ENCODE assay signal across 8 cellular contexts in the genomic region with DNA sequence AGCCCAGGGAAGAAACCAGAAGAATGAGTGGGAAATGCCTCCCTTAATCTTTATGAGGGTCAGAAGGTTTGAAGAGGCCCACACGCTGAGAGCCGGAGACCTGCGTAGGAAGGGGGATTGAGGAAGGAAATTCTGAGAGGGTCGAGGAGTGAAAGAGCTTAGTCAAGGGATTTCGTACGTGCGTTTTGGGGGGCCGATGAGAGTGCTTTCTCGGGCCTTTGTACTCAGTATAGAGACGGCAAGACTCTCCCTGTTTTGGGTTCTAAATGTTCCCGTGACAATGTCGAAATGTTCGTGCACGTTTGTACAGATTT. TPM values are rescaled to one million over a fixed set of nuclear protein-coding genes. Genes with fewer than 3 reads are reported as not detected.
A peak's percentile ranks its signal among the peaks of the same experiment; 100 is the strongest.
DNase-seq lines count a peak whose midpoint lies in the region; ATAC-seq and TF ChIP-seq lines count a peak whose summit lies in the region.

No MANE protein-coding gene starts in this region.

- peaks cover 14 to 28% (median 20%) of the 10 kb centered on the region in 4 donors for H3K4me1 Mint-ChIP-seq in CD4-positive, CD25-positive, alpha-beta regulatory T cell
- peaks cover 10% of the 10 kb centered on the region for H3K4me1 Mint-ChIP-seq in neural progenitor cell
- H3K4me1 Mint-ChIP-seq in activated naive CD4-positive, alpha-beta T cell treated with anti-CD3 and anti-CD28 coated beads for 36 hours (ENCODE audit: low read depth): peaks cover 25% of the 10 kb centered on the region

- peaks cover 9% of the 10 kb centered on the region for H3K36me3 Mint-ChIP-seq in CD4-positive, CD25-positive, alpha-beta regulatory T cell
- H3K36me3 Mint-ChIP-seq in neural progenitor cell: peaks cover 19% of the 10 kb centered on the region
- H3K36me3 Mint-ChIP-seq in activated naive CD4-positive, alpha-beta T cell treated with anti-CD3 and anti-CD28 coated beads for 36 hours (ENCODE audit: low read depth): peaks cover 10% of the 10 kb centered on the region

- H3K4me3 ChIP-seq in CD4-positive, CD25-positive, alpha-beta regulatory T cell (ENCODE audit: low read depth, low read length): peak overlapping the region; percentile 96
- H3K4me3 ChIP-seq in neural progenitor cell: peak overlapping the region; percentile 85

- peaks cover 43% of the 10 kb centered on the region for H4K20me1 ChIP-seq in neural progenitor cell (ENCODE audit: low read depth)

- ATAC-seq in CD4-positive, CD25-positive, alpha-beta regulatory T cell (ENCODE audit: low read depth in 2 of 2): no peak
- ATAC-seq in HG02938 (IDR thresholded peaks at IDR 0.05; ENCODE audit: unreplicated experiment) (peak; percentile 1), HG02840 (IDR thresholded peaks at IDR 0.05; ENCODE audit: low FRiP score, unreplicated experiment) (no peak), HG02623 (IDR thresholded peaks at IDR 0.05; ENCODE audit: unreplicated experiment) (no peak)

- no peak overlapping the region for H3K4me3 Mint-ChIP-seq in CD4-positive, CD25-positive, alpha-beta regulatory T cell
- no peak overlapping the region for H3K4me3 Mint-ChIP-seq in neural progenitor cell
- H3K4me3 Mint-ChIP-seq in activated naive CD4-positive, alpha-beta T cell treated with anti-CD3 and anti-CD28 coated beads for 36 hours: no peak overlapping the region

- H2AFZ ChIP-seq in neural progenitor cell (replicated peaks): peak overlapping the region; percentile 64

- intact Hi-C loops in activated naive CD4-positive, alpha-beta T cell treated with anti-CD3 and anti-CD28 coated beads for 36 hours (cut with micrococcal nuclease): loop anchor here (1.0 to 5.0 kb wide), 10 partner anchors 10 to 1848 kb away; partner anchors contain the start of genes NCR3LG1, NUCB2, RPS13 and SERGEF

- H3K4me1 ChIP-seq in CD4-positive, CD25-positive, alpha-beta regulatory T cell (ENCODE audit: control insufficient read depth, insufficient read depth, low read length, poor library complexity, severe bottlenecking): peaks cover 46% of the 10 kb centered on the region
- peaks cover 6% of the 10 kb centered on the region for H3K4me1 ChIP-seq in neural progenitor cell

- no peak for TF ChIP-seq CTCF in neural progenitor cell (IDR thresholded peaks at IDR 0.05)

- peaks cover 14% of the 10 kb centered on the region for H3K36me3 ChIP-seq in CD4-positive, CD25-positive, alpha-beta regulatory T cell (ENCODE audit: control insufficient read depth, insufficient read depth, low read length)
- H3K36me3 ChIP-seq in neural progenitor cell: no peaks in the 10 kb centered on the region

- H3K27me3 Mint-ChIP-seq in CD4-positive, CD25-positive, alpha-beta regulatory T cell: peaks cover 6% of the 10 kb centered on the region
- peaks cover 2% of the 10 kb centered on the region for H3K27me3 Mint-ChIP-seq in neural progenitor cell (ENCODE audit: insufficient read depth, low read depth)
- H3K27me3 Mint-ChIP-seq in activated naive CD4-positive, alpha-beta T cell treated with anti-CD3 and anti-CD28 coated beads for 36 hours (ENCODE audit: low read depth): no peaks in the 10 kb centered on the region

- no peak overlapping the region for H3K27ac Mint-ChIP-seq in CD4-positive, CD25-positive, alpha-beta regulatory T cell
- no peak overlapping the region for H3K27ac Mint-ChIP-seq in neural progenitor cell
- H3K27ac Mint-ChIP-seq in activated naive CD4-positive, alpha-beta T cell treated with anti-CD3 and anti-CD28 coated beads for 36 hours: no peak overlapping the region

- H3K9me3 ChIP-seq in CD4-positive, CD25-positive, alpha-beta regulatory T cell (ENCODE audit: control insufficient read depth in 2 of 2, low read length in 2 of 2): no peaks in the 10 kb centered on the region
- no peaks in the 10 kb centered on the region for H3K9me3 ChIP-seq in neural progenitor cell (ENCODE audit: low read depth)

- H3K9ac ChIP-seq in neural progenitor cell: peak overlapping the region; percentile 99

- peaks cover 65% of the 10 kb centered on the region for H3K79me2 ChIP-seq in neural progenitor cell (ENCODE audit: low read depth)

- no peaks in the 10 kb centered on the region for H3F3A ChIP-seq in neural progenitor cell (ENCODE audit: low read depth)

- H3K4me2 ChIP-seq in neural progenitor cell: peak overlapping the region; percentile 98

- CTCF ChIA-PET in activated naive CD4-positive, alpha-beta T cell treated with anti-CD3 and anti-CD28 coated beads for 36 hours (lab: Charles Lee): interaction anchor here (0.7 to 0.8 kb wide), 2 partner anchors 10 to 22 kb away, joined by 3 read pairs; no protein-coding TSS in a partner anchor

- DNase-seq in CD4-positive, CD25-positive, alpha-beta regulatory T cell: no peak
- peak; percentile 14 for DNase-seq in cerebellar cortex (ENCODE audit: low spot score)
- DNase-seq in neural progenitor cell (ENCODE audit: low spot score): no peak
- no peak for DNase-seq in cortex of kidney (lab: John Stamatoyannopoulos, UW)
- no peak for DNase-seq in activated naive CD4-positive, alpha-beta T cell treated with anti-CD3 and anti-CD28 coated beads for 36 hours

- H3K27ac ChIP-seq in CD4-positive, CD25-positive, alpha-beta regulatory T cell (ENCODE audit: insufficient read depth, low read length, poor library complexity, severe bottlenecking): peak overlapping the region; percentile 98
- peak overlapping the region; percentile 85 for H3K27ac ChIP-seq in neural progenitor cell

- H3K9me3 Mint-ChIP-seq in CD4-positive, CD25-positive, alpha-beta regulatory T cell: no peaks in the 10 kb centered on the region
- H3K9me3 Mint-ChIP-seq in neural progenitor cell: peaks cover 11% of the 10 kb centered on the region
- H3K9me3 Mint-ChIP-seq in activated naive CD4-positive, alpha-beta T cell treated with anti-CD3 and anti-CD28 coated beads for 36 hours: no peaks in the 10 kb centered on the region

- no peaks in the 10 kb centered on the region for H3K27me3 ChIP-seq in CD4-positive, CD25-positive, alpha-beta regulatory T cell (ENCODE audit: control insufficient read depth, insufficient read depth, low read length)
- no peaks in the 10 kb centered on the region for H3K27me3 ChIP-seq in neural progenitor cell

RNA-seq across cellular contexts. Expression of gene C11orf58, which starts 0.5 kb away (rescaled TPM):
- 168 TPM for total RNA-seq in CD4-positive, CD25-positive, alpha-beta regulatory T cell
- polyA plus RNA-seq in CD4-positive, CD25-positive, alpha-beta regulatory T cell: 100 to 1,000 TPM; 154 to 167 (median 164) TPM
- total RNA-seq in neural progenitor cell (ENCODE audit: low replicate concordance): 241 and 320 TPM in 2 replicates
- 100 to 1,000 TPM; 114 to 123 TPM for total RNA-seq in activated naive CD4-positive, alpha-beta T cell treated with anti-CD3 and anti-CD28 coated beads for 36 hours
